Comparison of ENCODE assay signal across 1 cellular context in the genomic region with DNA sequence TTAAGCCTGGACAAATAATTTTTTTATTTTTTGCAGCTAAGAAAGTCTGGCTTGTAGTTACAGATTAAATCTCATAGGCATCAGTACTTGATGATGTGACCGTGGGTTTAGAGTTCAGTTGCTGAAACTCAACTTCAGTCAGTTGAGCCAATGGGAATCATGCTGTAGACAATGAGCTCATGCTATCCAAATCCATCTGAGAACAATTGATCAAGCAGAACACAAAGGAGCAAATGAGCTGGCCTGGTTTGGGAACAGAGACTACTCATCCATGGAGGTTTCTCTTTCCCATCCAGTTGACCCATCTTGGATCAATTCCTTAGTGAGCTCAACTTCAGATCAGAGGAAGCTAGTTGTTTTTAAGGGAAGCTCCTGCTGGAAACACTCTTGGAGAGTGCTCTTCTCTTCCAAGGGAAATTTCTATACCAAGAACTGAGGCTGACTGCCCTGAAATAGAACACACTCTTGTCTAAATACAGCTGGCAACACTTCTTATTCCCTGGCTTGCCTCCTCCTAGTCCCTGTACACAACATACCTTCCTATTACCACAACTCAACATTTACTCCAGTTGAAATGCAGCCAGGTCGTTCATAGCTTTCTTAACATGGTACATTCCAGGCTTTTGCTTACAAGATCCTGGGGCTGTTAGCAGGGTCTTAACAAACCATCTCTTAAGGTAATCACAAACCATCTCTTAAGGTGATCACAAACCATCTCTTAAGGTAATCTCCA.
TF ChIP-seq lines count a peak whose summit lies in the region.

No MANE protein-coding gene starts in this region.

TF ChIP-seq in IMR-90, 13 proteins besides CTCF, POLR2A, EP300 and RAD21 (continued from another document):
- TF ChIP-seq, protein P1, sequence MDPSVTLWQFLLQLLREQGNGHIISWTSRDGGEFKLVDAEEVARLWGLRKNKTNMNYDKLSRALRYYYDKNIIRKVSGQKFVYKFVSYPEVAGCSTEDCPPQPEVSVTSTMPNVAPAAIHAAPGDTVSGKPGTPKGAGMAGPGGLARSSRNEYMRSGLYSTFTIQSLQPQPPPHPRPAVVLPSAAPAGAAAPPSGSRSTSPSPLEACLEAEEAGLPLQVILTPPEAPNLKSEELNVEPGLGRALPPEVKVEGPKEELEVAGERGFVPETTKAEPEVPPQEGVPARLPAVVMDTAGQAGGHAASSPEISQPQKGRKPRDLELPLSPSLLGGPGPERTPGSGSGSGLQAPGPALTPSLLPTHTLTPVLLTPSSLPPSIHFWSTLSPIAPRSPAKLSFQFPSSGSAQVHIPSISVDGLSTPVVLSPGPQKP (IDR thresholded peaks at IDR 0.05; ENCODE audit: borderline replicate concordance, low read depth, low read length): no peak
- TF ChIP-seq, protein P2, sequence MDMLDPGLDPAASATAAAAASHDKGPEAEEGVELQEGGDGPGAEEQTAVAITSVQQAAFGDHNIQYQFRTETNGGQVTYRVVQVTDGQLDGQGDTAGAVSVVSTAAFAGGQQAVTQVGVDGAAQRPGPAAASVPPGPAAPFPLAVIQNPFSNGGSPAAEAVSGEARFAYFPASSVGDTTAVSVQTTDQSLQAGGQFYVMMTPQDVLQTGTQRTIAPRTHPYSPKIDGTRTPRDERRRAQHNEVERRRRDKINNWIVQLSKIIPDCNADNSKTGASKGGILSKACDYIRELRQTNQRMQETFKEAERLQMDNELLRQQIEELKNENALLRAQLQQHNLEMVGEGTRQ (IDR thresholded peaks at IDR 0.05; ENCODE audit: low read depth, low read length): no peak
- TF ChIP-seq NFE2L2 (IDR thresholded peaks at IDR 0.05; ENCODE audit: low read depth, low read length) (no peak), SMC3 (IDR thresholded peaks at IDR 0.05; ENCODE audit: low read depth, low read length) (no peak), MAFK (IDR thresholded peaks at IDR 0.05; ENCODE audit: low read depth, low read length) (no peak), FOS (IDR thresholded peaks at IDR 0.05; ENCODE audit: low read depth, low read length) (no peak)
